In genomic region chr17:8807070-8807550, GRCh38 we compare ENCODE assay signal across 9 cellular contexts. TPM values are rescaled to one million over a fixed set of nuclear protein-coding genes. Genes with fewer than 3 reads are reported as not detected.
DNase-seq lines count a peak whose midpoint lies in the region; ATAC-seq lines count a peak whose summit lies in the region.
"Had no signal": no experiment of that assay in that cellular context is flagged by ENCODE, and none has a peak within 500 bp of the region (broad histone marks: within the 10 kb centered on the region; RNA-seq: fewer than 3 reads in every experiment).

No MANE protein-coding gene starts in this region.

- peaks cover 2% of the 10 kb centered on the region for H3K27me3 Mint-ChIP-seq in activated CD4-positive, alpha-beta memory T cell treated with anti-CD3 and anti-CD28 coated beads for 36 hours
- H3K27me3 Mint-ChIP-seq: activated naive CD8-positive, alpha-beta T cell had no signal

- peaks cover 6% of the 10 kb centered on the region for H3K4me1 Mint-ChIP-seq in activated CD4-positive, alpha-beta memory T cell treated with anti-CD3 and anti-CD28 coated beads for 36 hours (ENCODE audit: low read depth)

- peak; percentile 90 for ATAC-seq in GM19452 (IDR thresholded peaks at IDR 0.05; ENCODE audit: unreplicated experiment)
- peak; percentile 89 for ATAC-seq in HG03175 (IDR thresholded peaks at IDR 0.05; ENCODE audit: unreplicated experiment)

- POLR2A ChIA-PET in activated CD4-positive, alpha-beta memory T cell treated with anti-CD3 and anti-CD28 coated beads for 36 hours (lab: Charles Lee), result no interaction called here

- DNase-seq in ELR (ENCODE audit: low read depth) (peak; percentile 70), NCI-H2227 treated with DMSO at 0.1 percent for 48 hours (lab: John Stamatoyannopoulos, UW) (no peak), G401 (ENCODE audit: low spot score) (no peak), activated gamma-delta T cell (lab: John Stamatoyannopoulos, UW) (no peak)
- DNase-seq in activated CD4-positive, alpha-beta memory T cell treated with anti-CD3 and anti-CD28 coated beads for 36 hours, result peak; percentile 33
- no peak for DNase-seq in NK-92 treated with Interleukin-12 subunit alpha and Interleukin-12 subunit beta, amount 100 ng/mL, for 24 hours (lab: John Stamatoyannopoulos, UW)

- H3K27ac Mint-ChIP-seq in activated CD4-positive, alpha-beta memory T cell treated with anti-CD3 and anti-CD28 coated beads for 36 hours, result no peak overlapping the region
- H3K27ac Mint-ChIP-seq: activated naive CD8-positive, alpha-beta T cell had no signal

- no peak overlapping the region for H3K4me3 Mint-ChIP-seq in activated CD4-positive, alpha-beta memory T cell treated with anti-CD3 and anti-CD28 coated beads for 36 hours
- H3K4me3 Mint-ChIP-seq: activated naive CD8-positive, alpha-beta T cell had no signal

- CTCF ChIA-PET in activated CD4-positive, alpha-beta memory T cell treated with anti-CD3 and anti-CD28 coated beads for 36 hours (lab: Charles Lee), result interaction anchor here (1.3 to 1.8 kb wide), 2 partner anchors 21 to 88 kb away, joined by 3 to 7 read pairs; no protein-coding TSS in a partner anchor

- peaks cover 27% of the 10 kb centered on the region for H3K9me3 Mint-ChIP-seq in activated CD4-positive, alpha-beta memory T cell treated with anti-CD3 and anti-CD28 coated beads for 36 hours

- peaks cover 15% of the 10 kb centered on the region for H3K36me3 Mint-ChIP-seq in activated CD4-positive, alpha-beta memory T cell treated with anti-CD3 and anti-CD28 coated beads for 36 hours

- intact Hi-C loops in activated CD4-positive, alpha-beta memory T cell treated with anti-CD3 and anti-CD28 coated beads for 36 hours (cut with micrococcal nuclease), result no loop called here

- in situ Hi-C loops in G401 (cut with HindIII; ENCODE audit: low sequenced_read_pairs), result no loop called here

RNA-seq across cellular contexts. Expression of gene MFSD6L, which starts 7.9 kb away (rescaled TPM):
- total RNA-seq in activated CD4-positive, alpha-beta memory T cell treated with anti-CD3 and anti-CD28 coated beads for 36 hours, result not detected
- total RNA-seq in G401 (2014; rRNA removed; shearing (Covaris generic)), result not detected in 2 replicates

RNA-seq across cellular contexts. Expression of gene SPDYE4, which starts 48.8 kb away (rescaled TPM):
- not detected for total RNA-seq in activated CD4-positive, alpha-beta memory T cell treated with anti-CD3 and anti-CD28 coated beads for 36 hours
- not detected in 2 replicates for total RNA-seq in G401 (2014; rRNA removed; shearing (Covaris generic))

Comparison
In these comparisons a context has a peak if more than half of its experiments do, and no peak if none do; other contexts are left out.
1. DNase-seq: peak in ELR (single experiment) and activated CD4-positive, alpha-beta memory T cell treated with anti-CD3 and anti-CD28 coated beads for 36 hours (single experiment); none in NK-92 treated with Interleukin-12 subunit alpha and Interleukin-12 subunit beta, amount 100 ng/mL, for 24 hours (single experiment), NCI-H2227 treated with DMSO at 0.1 percent for 48 hours (single experiment), G401 (single experiment) and activated gamma-delta T cell (single experiment).